Comparison of ENCODE assay signal across 24 cellular contexts in the genomic region with DNA sequence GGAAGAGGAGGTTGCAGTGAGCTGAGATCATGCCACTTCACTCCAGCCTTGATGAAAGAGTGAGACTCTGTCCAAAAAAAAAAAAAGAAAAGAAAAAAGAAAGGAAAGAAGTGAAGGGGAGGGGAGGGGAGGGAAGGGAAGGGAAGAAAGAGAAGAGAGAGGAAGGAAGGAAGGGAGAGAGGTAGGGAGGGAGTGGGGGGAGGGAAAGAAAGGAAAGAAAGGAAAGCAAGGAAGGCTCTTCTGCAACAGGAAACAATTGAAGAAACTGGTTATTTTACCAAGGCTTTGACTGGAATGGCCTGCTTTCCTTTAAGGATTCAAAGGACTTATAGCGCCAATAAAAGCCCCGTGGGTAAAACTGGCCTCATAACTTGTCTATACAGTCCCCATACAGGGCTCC.
DNase-seq lines count a peak whose midpoint lies in the region; ATAC-seq, FAIRE-seq and TF ChIP-seq lines count a peak whose summit lies in the region.
"Had no signal": no experiment of that assay in that cellular context is flagged by ENCODE, and none has a peak within 500 bp of the region (broad histone marks: within the 10 kb centered on the region; RNA-seq: fewer than 3 reads in every experiment).

No MANE protein-coding gene starts in this region.

- WGBS in lung, 2 donors = 89 to 91% methylated on average over 2 of the region's 2 CpGs
- 76 to 85% (median 84%) methylated on average over 2 of the region's 2 CpGs for WGBS in small intestine, 3 donors

- peaks cover 35% of the 10 kb centered on the region for H3K4me1 Mint-ChIP-seq in CD14-positive monocyte

- H3K27me3 ChIP-seq in OCI-LY1 (ENCODE audit: insufficient read depth, low read length) (no peaks in the 10 kb centered on the region), lung (ENCODE audit: control insufficient read depth, insufficient read depth) (no peaks in the 10 kb centered on the region), small intestine (ENCODE audit: control insufficient read depth in 2 of 2, insufficient read depth in 2 of 2, low read length in 2 of 2) (no peaks in the 10 kb centered on the region)
- H3K27me3 ChIP-seq: BLaER1 had no signal

- H3K27ac Mint-ChIP-seq in CD14-positive monocyte = peak overlapping the region in 4 of 7 donors; percentile 50 to 84 (median 62)
- H3K27ac Mint-ChIP-seq: CD8-positive, alpha-beta T cell; HFFc6; IgD-negative memory B cell had no signal

- H3K9me3 ChIP-seq in OCI-LY1 (ENCODE audit: low read length) (no peaks in the 10 kb centered on the region), lung (ENCODE audit: control insufficient read depth in 2 of 2, insufficient read depth in 1 of 2, low read length in 1 of 2) (peaks cover 0 to 5% of the 10 kb centered on the region in 2 donors), small intestine (ENCODE audit: control insufficient read depth, low read depth) (no peaks in the 10 kb centered on the region)
- H3K9me3 ChIP-seq: BLaER1 had no signal

- peaks cover 49% of the 10 kb centered on the region for H3K4me1 ChIP-seq in OCI-LY1 (ENCODE audit: insufficient read depth, low read length, severe bottlenecking)
- H3K4me1 ChIP-seq in lung (ENCODE audit: control insufficient read depth in 2 of 2, insufficient read depth in 2 of 2, low read length in 2 of 2) = peaks cover 0 to 7% of the 10 kb centered on the region in 2 donors
- H3K4me1 ChIP-seq in small intestine (ENCODE audit: control insufficient read depth in 2 of 2, insufficient read depth in 1 of 2, low read depth in 1 of 2, low read length in 1 of 2) = peaks cover 0 to 2% of the 10 kb centered on the region in 2 donors

- ATAC-seq in lung (ENCODE audit: insufficient read depth, low FRiP score) (no peak), HG03097 (IDR thresholded peaks at IDR 0.05; ENCODE audit: low FRiP score, unreplicated experiment) (no peak)
- ATAC-seq: CD8-positive, alpha-beta T cell; GM12878 had no signal

- TF ChIP-seq CTCF in CD14-positive monocyte (IDR thresholded peaks at IDR 0.05) (no peak), OCI-LY1 (IDR thresholded peaks at IDR 0.05; ENCODE audit: low read length) (no peak), lung (IDR thresholded peaks at IDR 0.05; ENCODE audit: control extremely low read depth, extremely low read depth) (no peak)

- peaks cover 0 to 1% (median 0%) of the 10 kb centered on the region in 3 donors for H3K27me3 Mint-ChIP-seq in CD14-positive monocyte (ENCODE audit: low read depth in 3 of 3)
- H3K27me3 Mint-ChIP-seq: IgD-negative memory B cell had no signal

- H3K36me3 Mint-ChIP-seq in CD14-positive monocyte = peaks cover 20 to 38% of the 10 kb centered on the region in 2 donors

- H3K9me2 ChIP-seq in OCI-LY1 (ENCODE audit: low read depth, low read length) = no peaks in the 10 kb centered on the region

- H4K20me1 ChIP-seq in OCI-LY1 (ENCODE audit: insufficient read depth, low read length) = no peaks in the 10 kb centered on the region
- H4K20me1 ChIP-seq: BLaER1 had no signal

- H3K36me3 ChIP-seq in OCI-LY1 (ENCODE audit: insufficient read depth, low read length) (peaks cover 10% of the 10 kb centered on the region; the same call in 1 of the 2 replicates), lung (ENCODE audit: control insufficient read depth in 2 of 2, insufficient read depth in 2 of 2, low read length in 2 of 2) (peaks cover 0 to 7% of the 10 kb centered on the region in 2 donors), small intestine (ENCODE audit: control insufficient read depth in 2 of 2, insufficient read depth in 2 of 2, low read length in 2 of 2) (no peaks in the 10 kb centered on the region)

- H3K9ac ChIP-seq in OCI-LY1 (ENCODE audit: low read length) = no peak overlapping the region
- H3K9ac ChIP-seq: BLaER1, GM23248 had no signal

- no peak overlapping the region for H3K4me2 ChIP-seq in OCI-LY1 (ENCODE audit: low read length)
- H3K4me2 ChIP-seq: BLaER1 had no signal

- no peak overlapping the region for H2AFZ ChIP-seq in OCI-LY1 (ENCODE audit: low read length)
- H2AFZ ChIP-seq: GM23248 had no signal

- no peak for FAIRE-seq in small intestine (lab: Jason Lieb, UNC)
- FAIRE-seq: A204.1, GM12878, GM19239, H54, HTR-8/SVneo had no signal

- H3K79me2 ChIP-seq in OCI-LY1 (ENCODE audit: insufficient read depth, low read length) = no peaks in the 10 kb centered on the region

- H3F3A ChIP-seq in OCI-LY1 (ENCODE audit: insufficient read depth, low read length) = no peaks in the 10 kb centered on the region

- H3K4me3 ChIP-seq in OCI-LY1 (ENCODE audit: low read depth, low read length, poor library complexity, severe bottlenecking) (no peak overlapping the region), lung (no peak overlapping the region), small intestine (ENCODE audit: low read depth in 1 of 2, low read length in 2 of 2) (no peak overlapping the region)
- H3K4me3 ChIP-seq: BLaER1, GM12878, GM23248 had no signal

- no peak overlapping the region for H3K4me3 Mint-ChIP-seq in CD14-positive monocyte
- H3K4me3 Mint-ChIP-seq: CD8-positive, alpha-beta T cell; HFFc6; IgD-negative memory B cell had no signal

- intact Hi-C loops in CD14-positive monocyte (cut with micrococcal nuclease) = no loop called here

- peaks cover 0 to 3% (median 0%) of the 10 kb centered on the region in 7 donors for H3K9me3 Mint-ChIP-seq in CD14-positive monocyte
- H3K9me3 Mint-ChIP-seq: CD8-positive, alpha-beta T cell; HFFc6; IgD-negative memory B cell had no signal

- DNase-seq in CD14-positive monocyte (ENCODE audit: low spot score) (no peak), ELF-1 (ENCODE audit: low read depth, low spot score) (peak; percentile 31), lung (ENCODE audit: low spot score) (peak; percentile 17), small intestine (no peak), foreskin melanocyte (no peak), NCI-H1092 treated with DMSO at 0.1 percent for 48 hours (lab: John Stamatoyannopoulos, UW) (no peak)
- DNase-seq: ACHN; Calu3; CD8-positive, alpha-beta T cell; DMS79 treated with DMSO at 0.1 percent for 48 hours; GM23248; HCEC 1CT; HFFc6; Karpas-422; KBM-7 had no signal

- H3K27ac ChIP-seq in OCI-LY1 (ENCODE audit: low read depth, low read length, poor library complexity, severe bottlenecking) (peak overlapping the region; percentile 78), lung (ENCODE audit: low read depth in 1 of 2, low read length in 1 of 2) (no peak overlapping the region), small intestine (ENCODE audit: low read depth in 1 of 2, low read length in 1 of 2) (no peak overlapping the region)
- H3K27ac ChIP-seq: BLaER1, GM23248 had no signal

Comparison
In these comparisons a context has a peak if more than half of its experiments do, and no peak if none do; other contexts are left out.
1. DNase-seq: peak in ELF-1 (single experiment) and lung (single experiment); none in CD14-positive monocyte (single experiment), small intestine (single experiment), foreskin melanocyte (single experiment) and NCI-H1092 treated with DMSO at 0.1 percent for 48 hours (single experiment).